ENCODE assay signal across 8 cellular contexts in genomic region chr5:59768204-59769040, GRCh38.
DNase-seq lines count a peak whose midpoint lies in the region; ATAC-seq and TF ChIP-seq lines count a peak whose summit lies in the region.

No MANE protein-coding gene starts in this region.

- WGBS in neuronal stem cell (ENCODE audit: extremely low coverage in 2 of 2, insufficient read length in 2 of 2, insufficient replicate concordance in 1 of 2), 2 donors = no CpG with 5 or more reads among the region's 38 CpGs

- H3K4me3 ChIP-seq in BJ (ENCODE audit: low read depth, low read length) (peak overlapping the region; percentile 46), neuronal stem cell (ENCODE audit: low read length in 2 of 2) (peak overlapping the region; percentile 39 to 46)

- no peak overlapping the region for H2BK120ac ChIP-seq in neuronal stem cell (ENCODE audit: low read depth, low read length)

- H3K4me1 ChIP-seq in neuronal stem cell (ENCODE audit: control insufficient read depth in 2 of 2, insufficient read depth in 1 of 2, low read depth in 1 of 2, low read length in 2 of 2) = peaks cover 4% of the 10 kb centered on the region in 2 donors

- H2BK12ac ChIP-seq in neuronal stem cell (ENCODE audit: low read length) = no peak overlapping the region

- H3K79me1 ChIP-seq in neuronal stem cell (ENCODE audit: low read depth, low read length) = no peaks in the 10 kb centered on the region

- H2BK5ac ChIP-seq in neuronal stem cell (ENCODE audit: low read length) = no peak overlapping the region

- DNase-seq in BJ (ENCODE audit: low read depth) (no peak), NCI-H2081 (lab: John Stamatoyannopoulos, UW) (peak; percentile 87 to 93), glomerular visceral epithelial cell (ENCODE audit: extremely low spot score) (peak; percentile 81), neuronal stem cell (ENCODE audit: low spot score) (peak; percentile 70), GF-D8 (lab: John Stamatoyannopoulos, UW) (no peak)
- peak; percentile 5 for DNase-seq in activated T-cell treated with anti-CD3 and anti-CD28 coated beads, Interleukin-2, amount 50 U/mL, for 4 hours

- H3K9me3 Mint-ChIP-seq in activated T-cell treated with anti-CD3 and anti-CD28 coated beads, Interleukin-2, amount 50 U/mL, for 4 hours = no peaks in the 10 kb centered on the region

- H3K27me3 Mint-ChIP-seq in activated T-cell treated with anti-CD3 and anti-CD28 coated beads, Interleukin-2, amount 50 U/mL, for 4 hours (ENCODE audit: low read depth) = peaks cover 27% of the 10 kb centered on the region

- peak overlapping the region; percentile 95 for H3K4me2 ChIP-seq in neuronal stem cell (ENCODE audit: insufficient read depth, low read length, poor library complexity, severe bottlenecking)

- H3K14ac ChIP-seq in neuronal stem cell (ENCODE audit: low read length) = no peak overlapping the region

- H3K36me3 ChIP-seq in BJ (ENCODE audit: control insufficient read depth, insufficient read depth, low read length) (no peaks in the 10 kb centered on the region), neuronal stem cell (replicated peaks in 1 of 2; ENCODE audit: control insufficient read depth in 2 of 2, insufficient read depth in 2 of 2, low read length in 2 of 2) (no peaks in the 10 kb centered on the region)

- CTCF ChIA-PET in BJ (lab: Yijun Ruan, JAX) = no interaction called here

- H3K4me3 Mint-ChIP-seq in activated T-cell treated with anti-CD3 and anti-CD28 coated beads, Interleukin-2, amount 50 U/mL, for 4 hours = peak overlapping the region; percentile 69

- no peak overlapping the region for H3K23ac ChIP-seq in neuronal stem cell (ENCODE audit: low read depth, low read length, poor library complexity)

- H3K27me3 ChIP-seq in BJ (ENCODE audit: control insufficient read depth, insufficient read depth, low read length) (peaks cover 16% of the 10 kb centered on the region), neuronal stem cell (ENCODE audit: control insufficient read depth in 3 of 3, insufficient read depth in 3 of 3, low read depth in 1 of 3, low read length in 3 of 3) (peaks cover 0 to 64% (median 16%) of the 10 kb centered on the region in 3 experiments)

- no peak overlapping the region for H4K91ac ChIP-seq in neuronal stem cell (ENCODE audit: low read depth, low read length, poor library complexity)

- H3K27ac ChIP-seq in neuronal stem cell (replicated peaks; ENCODE audit: low read length) = no peak overlapping the region

- H3K9ac ChIP-seq in neuronal stem cell (ENCODE audit: low read depth, low read length, poor library complexity) = peak overlapping the region; percentile 13

- POLR2A ChIA-PET in BJ (lab: Charles Lee) = interaction anchor here (0.6 kb wide), 1 partner anchor 531 kb away, joined by 5 read pairs; no protein-coding TSS in a partner anchor

- peaks cover 15% of the 10 kb centered on the region for H3K4me1 Mint-ChIP-seq in activated T-cell treated with anti-CD3 and anti-CD28 coated beads, Interleukin-2, amount 50 U/mL, for 4 hours (ENCODE audit: low read depth)

- peak overlapping the region; percentile 81 for H2AFZ ChIP-seq in neuronal stem cell (ENCODE audit: low read length)

- peak overlapping the region; percentile 89 for H3K18ac ChIP-seq in neuronal stem cell (ENCODE audit: low read length)

- ATAC-seq in GM19455 (IDR thresholded peaks at IDR 0.05; ENCODE audit: unreplicated experiment) = peak; percentile 41
- ATAC-seq in activated T-cell treated with anti-CD3 and anti-CD28 coated beads, Interleukin-2, amount 50 U/mL, for 4 hours = peak; percentile 59 to 69
- ATAC-seq in HG03520 (IDR thresholded peaks at IDR 0.05; ENCODE audit: unreplicated experiment) = no peak

- H4K8ac ChIP-seq in neuronal stem cell (ENCODE audit: low read depth, low read length) = no peak overlapping the region

- H3K9me3 ChIP-seq in neuronal stem cell (replicated peaks in 1 of 2; ENCODE audit: control insufficient read depth in 2 of 2, insufficient read depth in 1 of 2, low read depth in 1 of 2, low read length in 2 of 2) = no peaks in the 10 kb centered on the region

- TF ChIP-seq CTCF in BJ (IDR thresholded peaks at IDR 0.05; ENCODE audit: insufficient read depth, low read depth, low read length) = no peak

- H3K36me3 Mint-ChIP-seq in activated T-cell treated with anti-CD3 and anti-CD28 coated beads, Interleukin-2, amount 50 U/mL, for 4 hours (ENCODE audit: insufficient read depth) = no peaks in the 10 kb centered on the region

- no peak overlapping the region for H3K4ac ChIP-seq in neuronal stem cell (ENCODE audit: low read length)

- H2BK15ac ChIP-seq in neuronal stem cell (ENCODE audit: low read length) = no peak overlapping the region

- no peak overlapping the region for H2AK5ac ChIP-seq in neuronal stem cell (ENCODE audit: low read depth, low read length)

Comparison
In these comparisons a context has a peak if more than half of its experiments do, and no peak if none do; other contexts are left out.
1. DNase-seq: peak in NCI-H2081 (2 of 2), activated T-cell treated with anti-CD3 and anti-CD28 coated beads, Interleukin-2, amount 50 U/mL, for 4 hours (single experiment), glomerular visceral epithelial cell (single experiment) and neuronal stem cell (single experiment); none in BJ (single experiment) and GF-D8 (single experiment).